Comparison of ENCODE assay signal across 15 cellular contexts in the genomic region with DNA sequence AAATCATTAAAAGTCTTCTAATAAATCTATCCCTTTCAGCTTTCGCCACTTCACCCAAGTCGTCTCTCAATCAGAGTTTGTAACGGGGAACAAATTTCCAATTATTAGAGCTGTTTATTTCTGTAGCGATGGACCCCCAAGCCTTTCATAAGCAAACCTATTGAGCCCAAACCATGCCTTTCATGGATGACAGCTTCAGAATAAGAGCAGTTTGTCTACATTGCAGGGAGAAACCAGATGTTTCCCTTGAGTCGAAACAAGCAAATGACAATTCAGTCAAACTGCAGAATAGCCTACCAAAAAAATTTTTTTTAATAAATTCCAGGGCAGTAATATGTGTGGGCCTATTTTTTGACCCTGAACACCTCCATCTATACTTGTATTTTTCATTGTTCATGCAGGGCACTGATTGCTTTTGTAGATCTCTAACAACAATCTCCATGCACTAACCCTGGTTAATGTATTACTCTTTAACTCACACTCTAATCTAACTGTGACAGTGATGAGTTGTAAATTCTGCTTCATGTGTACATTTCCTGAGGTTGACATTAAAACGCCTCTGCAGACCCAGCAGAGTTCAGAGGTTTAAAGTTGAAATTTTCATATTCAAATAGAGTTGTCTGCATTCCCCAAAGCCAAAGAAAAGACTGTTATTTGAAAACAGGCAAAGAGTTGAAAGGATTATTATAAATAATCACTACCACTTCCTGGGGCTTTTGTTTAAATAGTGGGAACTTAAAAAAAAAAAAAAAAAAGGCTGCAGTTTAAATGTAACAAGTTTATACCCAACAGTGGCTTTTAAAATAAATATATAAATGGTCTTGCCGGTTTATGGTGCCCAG.
DNase-seq lines count a peak whose midpoint lies in the region; ATAC-seq and TF ChIP-seq lines count a peak whose summit lies in the region.
"Had no signal": no experiment of that assay in that cellular context is flagged by ENCODE, and none has a peak within 500 bp of the region (broad histone marks: within the 10 kb centered on the region; RNA-seq: fewer than 3 reads in every experiment).

No MANE protein-coding gene starts in this region.

- no peaks in the 10 kb centered on the region for H3K4me1 Mint-ChIP-seq in stimulated activated memory B cell treated with anti-CD40 and anti-IgM and Interleukin-4, amounts not matched to agents 10 μg/mL and 1 μg/mL and 100 μg/mL, for 72 hours
- H3K4me1 Mint-ChIP-seq: activated B cell treated with CpG ODN at 0.5 μM for 24 hours had no signal

- H3K4me3 ChIP-seq in ectodermal cell (ENCODE audit: insufficient read depth, low read depth, low read length) (no peak overlapping the region), mucosa of descending colon (no peak overlapping the region), ovary (no peak overlapping the region)
- H3K4me3 ChIP-seq: gastrocnemius medialis, PC-9 had no signal

- H3K27me3 Mint-ChIP-seq in stimulated activated memory B cell treated with anti-CD40 and anti-IgM and Interleukin-4, amounts not matched to agents 10 μg/mL and 1 μg/mL and 100 μg/mL, for 72 hours: peaks cover 28% of the 10 kb centered on the region

- TF ChIP-seq POLR2A in ovary (IDR thresholded peaks at IDR 0.05): no peak

- DNase-seq in ACHN (peak; percentile 26), HuH-7 (ENCODE audit: low spot score) (peak; percentile 87), mucosa of descending colon (no peak), OCI-M1 (lab: John Stamatoyannopoulos, UW) (no peak), ovary (no peak), NCI-H226 (no peak)
- DNase-seq: activated B cell treated with CpG ODN at 0.5 μM for 24 hours; activated effector memory CD4-positive, alpha-beta T cell treated with Interleukin-2 at 50 U/mL for 16 hours; gastrocnemius medialis; NCI-H2029 treated with DMSO at 0.1 percent for 48 hours; PC-9 had no signal

- no peaks in the 10 kb centered on the region for H3K36me3 Mint-ChIP-seq in stimulated activated memory B cell treated with anti-CD40 and anti-IgM and Interleukin-4, amounts not matched to agents 10 μg/mL and 1 μg/mL and 100 μg/mL, for 72 hours

- no peaks in the 10 kb centered on the region for H3K27me3 ChIP-seq in ectodermal cell (ENCODE audit: control insufficient read depth, insufficient read depth, low read length, poor library complexity, severe bottlenecking)
- H3K27me3 ChIP-seq in ovary: no peaks in the 10 kb centered on the region
- H3K27me3 ChIP-seq: gastrocnemius medialis had no signal

- in situ Hi-C loops in ACHN (cut with HindIII; ENCODE audit: low pct_ligation_motif_present, low pct_unique_long_range_greater_than_20kb, low sequenced_read_pairs): no loop called here

- no peak overlapping the region for H3K4me3 Mint-ChIP-seq in stimulated activated memory B cell treated with anti-CD40 and anti-IgM and Interleukin-4, amounts not matched to agents 10 μg/mL and 1 μg/mL and 100 μg/mL, for 72 hours
- H3K4me3 Mint-ChIP-seq: activated B cell treated with CpG ODN at 0.5 μM for 24 hours; stimulated activated naive CD8-positive, alpha-beta T cell treated with anti-CD3 and anti-CD28 coated beads, Interleukin-15, Interleukin-2, amounts not matched to agents 100 ng/mL and 50 ng/mL, for 24 hours had no signal

- peak; percentile 91 for ATAC-seq in mucosa of descending colon
- ATAC-seq in stimulated activated memory B cell treated with anti-CD40 and anti-IgM and Interleukin-4, amounts not matched to agents 10 μg/mL and 1 μg/mL and 100 μg/mL, for 72 hours: no peak
- ATAC-seq: gastrocnemius medialis had no signal

- H3K4me1 ChIP-seq in ectodermal cell (ENCODE audit: control insufficient read depth, insufficient read depth, low read length) (peaks cover 48% of the 10 kb centered on the region), mucosa of descending colon (ENCODE audit: low read depth) (peaks cover 17% of the 10 kb centered on the region), ovary (ENCODE audit: insufficient read depth) (no peaks in the 10 kb centered on the region)
- H3K4me1 ChIP-seq: gastrocnemius medialis, parathyroid adenoma had no signal

- H3K9me3 Mint-ChIP-seq in stimulated activated memory B cell treated with anti-CD40 and anti-IgM and Interleukin-4, amounts not matched to agents 10 μg/mL and 1 μg/mL and 100 μg/mL, for 72 hours: no peaks in the 10 kb centered on the region
- H3K9me3 Mint-ChIP-seq: activated B cell treated with CpG ODN at 0.5 μM for 24 hours; stimulated activated naive CD8-positive, alpha-beta T cell treated with anti-CD3 and anti-CD28 coated beads, Interleukin-15, Interleukin-2, amounts not matched to agents 100 ng/mL and 50 ng/mL, for 24 hours had no signal

- no peak for TF ChIP-seq EP300 in ovary (IDR thresholded peaks at IDR 0.05)

- 63 to 76% methylated on average over 7 of the region's 7 CpGs for WGBS in ectodermal cell, 2 experiments
- WGBS in ovary, 3 donors: 71 to 86% (median 78%) methylated on average over 7 of the region's 7 CpGs

- TF ChIP-seq CTCF in mucosa of descending colon (IDR thresholded peaks at IDR 0.05): no peak
- TF ChIP-seq CTCF in ovary (IDR thresholded peaks at IDR 0.05): no peak

- H3K36me3 ChIP-seq in ectodermal cell (ENCODE audit: control insufficient read depth, insufficient read depth, low read length) (no peaks in the 10 kb centered on the region), mucosa of descending colon (ENCODE audit: low read depth) (no peaks in the 10 kb centered on the region), ovary (no peaks in the 10 kb centered on the region)
- H3K36me3 ChIP-seq: gastrocnemius medialis had no signal

- H3K9me3 ChIP-seq in ectodermal cell (ENCODE audit: control insufficient read depth, low read length) (no peaks in the 10 kb centered on the region), mucosa of descending colon (no peaks in the 10 kb centered on the region), ovary (no peaks in the 10 kb centered on the region)
- H3K9me3 ChIP-seq: gastrocnemius medialis had no signal

- H3K27ac ChIP-seq in ectodermal cell (ENCODE audit: insufficient read depth, low read depth, low read length, poor library complexity, severe bottlenecking) (peak overlapping the region; percentile 30), ovary (no peak overlapping the region)
- H3K27ac ChIP-seq: gastrocnemius medialis, parathyroid adenoma, PC-9 had no signal

- H3K27ac Mint-ChIP-seq in stimulated activated memory B cell treated with anti-CD40 and anti-IgM and Interleukin-4, amounts not matched to agents 10 μg/mL and 1 μg/mL and 100 μg/mL, for 72 hours: no peak overlapping the region
- H3K27ac Mint-ChIP-seq: activated B cell treated with CpG ODN at 0.5 μM for 24 hours; stimulated activated naive CD8-positive, alpha-beta T cell treated with anti-CD3 and anti-CD28 coated beads, Interleukin-15, Interleukin-2, amounts not matched to agents 100 ng/mL and 50 ng/mL, for 24 hours had no signal

- intact Hi-C loops in mucosa of descending colon (cut with DNase I, micrococcal nuclease): no loop called here
- intact Hi-C loops in ovary (cut with DNase I): no loop called here

Comparison
In these comparisons a context has a peak if more than half of its experiments do, and no peak if none do; other contexts are left out.
1. DNase-seq: peak in ACHN (single experiment) and HuH-7 (single experiment); none in mucosa of descending colon (0 of 3), OCI-M1 (single experiment), ovary (0 of 5) and NCI-H226 (single experiment).